Comparison of ENCODE assay signal across 8 cellular contexts in the genomic region with DNA sequence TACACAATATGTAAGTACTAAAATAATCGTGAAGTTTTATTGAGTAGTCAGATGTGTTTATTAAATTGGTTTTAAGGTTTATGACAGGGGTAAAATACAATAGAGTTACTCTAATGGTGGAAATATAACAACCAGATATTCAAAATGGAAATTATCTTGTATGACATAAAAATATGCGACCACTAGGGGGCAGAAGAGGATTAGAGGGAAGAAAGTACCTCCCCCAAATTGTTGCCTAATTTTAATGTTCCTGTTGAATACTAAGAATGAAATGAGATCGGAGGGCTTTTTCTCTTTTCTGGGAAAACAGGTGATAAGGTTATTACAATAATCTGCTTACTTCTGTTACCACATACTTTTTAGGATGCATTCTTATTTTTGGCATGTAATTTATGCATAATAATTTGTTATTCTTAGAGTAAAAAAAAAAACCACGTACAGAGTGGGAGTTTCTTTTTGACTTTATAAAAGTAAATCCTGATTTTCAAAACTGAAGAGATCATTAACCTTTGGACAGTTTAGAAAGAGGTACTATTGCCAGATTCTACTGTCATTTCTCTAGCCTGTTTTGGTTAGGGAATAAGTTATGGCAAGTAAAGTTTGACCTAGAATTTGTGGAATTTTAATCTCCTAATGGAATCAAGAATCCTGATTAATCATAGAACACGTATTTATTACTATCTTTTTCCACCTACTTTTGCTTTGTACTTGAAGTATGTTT.
DNase-seq lines count a peak whose midpoint lies in the region; ATAC-seq and TF ChIP-seq lines count a peak whose summit lies in the region.

No MANE protein-coding gene starts in this region.

- no peak for TF ChIP-seq EP300 in tibial nerve (IDR thresholded peaks at IDR 0.05)

- H3K9me3 ChIP-seq in tibial nerve: no peaks in the 10 kb centered on the region

- WGBS in tibial nerve, 2 donors: 13 to 16% methylated on average over 5 of the region's 5 CpGs

- H3K4me3 ChIP-seq in tibial nerve: peak overlapping the region in 1 of 4 donors; percentile 29

- no peak for TF ChIP-seq POLR2A in tibial nerve (IDR thresholded peaks at IDR 0.05)

- H3K4me3 Mint-ChIP-seq in activated CD4-positive, alpha-beta memory T cell treated with anti-CD3 and anti-CD28 coated beads, Interleukin-2, amount 10 ng/mL, durations not matched to agents 7 days and 5 days: no peak overlapping the region

- H3K27ac Mint-ChIP-seq in activated CD4-positive, alpha-beta memory T cell treated with anti-CD3 and anti-CD28 coated beads, Interleukin-2, amount 10 ng/mL, durations not matched to agents 7 days and 5 days: no peak overlapping the region

- H3K27me3 ChIP-seq in tibial nerve: no peaks in the 10 kb centered on the region

- H3K27ac ChIP-seq in tibial nerve: peak overlapping the region in 1 of 4 donors; percentile 29

- peaks cover 0 to 5% (median 0%) of the 10 kb centered on the region in 4 donors for H3K4me1 ChIP-seq in tibial nerve

- CTCF ChIA-PET in activated CD4-positive, alpha-beta memory T cell treated with anti-CD3 and anti-CD28 coated beads, Interleukin-2, amount 10 ng/mL, durations not matched to agents 7 days and 5 days (lab: Charles Lee): interaction anchor here (1.1 to 1.7 kb wide), 4 partner anchors 117 to 1358 kb away, joined by 3 to 10 read pairs (median 4); no protein-coding TSS in a partner anchor

- H3K27me3 Mint-ChIP-seq in activated CD4-positive, alpha-beta memory T cell treated with anti-CD3 and anti-CD28 coated beads, Interleukin-2, amount 10 ng/mL, durations not matched to agents 7 days and 5 days: no peaks in the 10 kb centered on the region

- POLR2A ChIA-PET in activated CD4-positive, alpha-beta memory T cell treated with anti-CD3 and anti-CD28 coated beads, Interleukin-2, amount 10 ng/mL, durations not matched to agents 7 days and 5 days (lab: Charles Lee): no interaction called here

- TF ChIP-seq CTCF in tibial nerve (IDR thresholded peaks at IDR 0.05): peak; percentile 53 to 74 (median 66)

- H3K9me3 Mint-ChIP-seq in activated CD4-positive, alpha-beta memory T cell treated with anti-CD3 and anti-CD28 coated beads, Interleukin-2, amount 10 ng/mL, durations not matched to agents 7 days and 5 days: peaks cover 2% of the 10 kb centered on the region

- peak; percentile 64 for ATAC-seq in HG03175 (IDR thresholded peaks at IDR 0.05; ENCODE audit: unreplicated experiment)

- H3K36me3 ChIP-seq in tibial nerve: no peaks in the 10 kb centered on the region

- no peaks in the 10 kb centered on the region for H3K36me3 Mint-ChIP-seq in activated CD4-positive, alpha-beta memory T cell treated with anti-CD3 and anti-CD28 coated beads, Interleukin-2, amount 10 ng/mL, durations not matched to agents 7 days and 5 days (ENCODE audit: low read depth)

- no peaks in the 10 kb centered on the region for H3K4me1 Mint-ChIP-seq in activated CD4-positive, alpha-beta memory T cell treated with anti-CD3 and anti-CD28 coated beads, Interleukin-2, amount 10 ng/mL, durations not matched to agents 7 days and 5 days

- DNase-seq in A172 (ENCODE audit: low spot score) (peak; percentile 53), ELR (ENCODE audit: low read depth) (peak; percentile 76), NCI-H526 (lab: John Stamatoyannopoulos, UW) (peak; percentile 5 to 59), astrocyte of the hippocampus (ENCODE audit: low read depth, low spot score) (peak; percentile 75), iris pigment epithelial cell (ENCODE audit: low read depth) (peak; percentile 62), tibial nerve (ENCODE audit: low spot score in 2 of 2) (peak in 1 of 2 donors; percentile 84)
- DNase-seq in activated CD4-positive, alpha-beta memory T cell treated with anti-CD3 and anti-CD28 coated beads, Interleukin-2, amount 10 ng/mL, durations not matched to agents 7 days and 5 days: no peak
